ENCODE assay signal across 1 cellular context in genomic region chr14:61568572-61569011, GRCh38.
TF ChIP-seq lines count a peak whose summit lies in the region.

No MANE protein-coding gene starts in this region.

TF ChIP-seq in GM23338, 12 proteins besides CTCF, POLR2A, EP300 and RAD21 (continued from another document):
- TF ChIP-seq, protein P1, sequence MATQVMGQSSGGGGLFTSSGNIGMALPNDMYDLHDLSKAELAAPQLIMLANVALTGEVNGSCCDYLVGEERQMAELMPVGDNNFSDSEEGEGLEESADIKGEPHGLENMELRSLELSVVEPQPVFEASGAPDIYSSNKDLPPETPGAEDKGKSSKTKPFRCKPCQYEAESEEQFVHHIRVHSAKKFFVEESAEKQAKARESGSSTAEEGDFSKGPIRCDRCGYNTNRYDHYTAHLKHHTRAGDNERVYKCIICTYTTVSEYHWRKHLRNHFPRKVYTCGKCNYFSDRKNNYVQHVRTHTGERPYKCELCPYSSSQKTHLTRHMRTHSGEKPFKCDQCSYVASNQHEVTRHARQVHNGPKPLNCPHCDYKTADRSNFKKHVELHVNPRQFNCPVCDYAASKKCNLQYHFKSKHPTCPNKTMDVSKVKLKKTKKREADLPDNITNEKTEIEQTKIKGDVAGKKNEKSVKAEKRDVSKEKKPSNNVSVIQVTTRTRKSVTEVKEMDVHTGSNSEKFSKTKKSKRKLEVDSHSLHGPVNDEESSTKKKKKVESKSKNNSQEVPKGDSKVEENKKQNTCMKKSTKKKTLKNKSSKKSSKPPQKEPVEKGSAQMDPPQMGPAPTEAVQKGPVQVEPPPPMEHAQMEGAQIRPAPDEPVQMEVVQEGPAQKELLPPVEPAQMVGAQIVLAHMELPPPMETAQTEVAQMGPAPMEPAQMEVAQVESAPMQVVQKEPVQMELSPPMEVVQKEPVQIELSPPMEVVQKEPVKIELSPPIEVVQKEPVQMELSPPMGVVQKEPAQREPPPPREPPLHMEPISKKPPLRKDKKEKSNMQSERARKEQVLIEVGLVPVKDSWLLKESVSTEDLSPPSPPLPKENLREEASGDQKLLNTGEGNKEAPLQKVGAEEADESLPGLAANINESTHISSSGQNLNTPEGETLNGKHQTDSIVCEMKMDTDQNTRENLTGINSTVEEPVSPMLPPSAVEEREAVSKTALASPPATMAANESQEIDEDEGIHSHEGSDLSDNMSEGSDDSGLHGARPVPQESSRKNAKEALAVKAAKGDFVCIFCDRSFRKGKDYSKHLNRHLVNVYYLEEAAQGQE (IDR thresholded peaks at IDR 0.05; ENCODE audit: unreplicated experiment): no peak
